ENCODE assay signal across 8 cellular contexts in genomic region chr16:4402439-4403132, GRCh38. TPM values are rescaled to one million over a fixed set of nuclear protein-coding genes. Genes with fewer than 3 reads are reported as not detected.
A peak's percentile ranks its signal among the peaks of the same experiment; 100 is the strongest.
DNase-seq lines count a peak whose midpoint lies in the region; ATAC-seq, FAIRE-seq and TF ChIP-seq lines count a peak whose summit lies in the region.

No MANE protein-coding gene starts in this region.

- 0 out of 3 replicates have a peak overlapping the region, but pooled peaks have one; percentile 28 for H3K4me3 ChIP-seq in A549

- H3K27ac ChIP-seq in A549 = peak overlapping the region; percentile 64 to 89
- H3K27ac ChIP-seq in VCaP = no peak overlapping the region; the same call in 1 of the 2 replicates

- DNase-seq in A549 (ENCODE audit: low read depth in 1 of 2, low spot score in 1 of 2) = peak; percentile 72 to 88
- DNase-seq in GM19238 (ENCODE audit: insufficient read length, low spot score) = peak; percentile 93
- DNase-seq in NCI-H2107 treated with DMSO at 0.1 percent for 48 hours (lab: John Stamatoyannopoulos, UW; ENCODE audit: unreplicated experiment) = peak; percentile 30
- peak; percentile 54 to 63 (median 61) for DNase-seq in immature natural killer cell
- peak; percentile 37 to 58 for DNase-seq in stimulated activated CD4-positive, alpha-beta T cell treated with anti-CD3 and anti-CD28 coated beads, Interleukin-15, amount 100 ng/mL, for 1 hour (ENCODE audit: low read depth in 1 of 2, low spot score in 1 of 2)

- POLR2A ChIA-PET in A549 (lab: Yijun Ruan, JAX) = interaction anchor here (0.6 to 1.3 kb wide), 7 partner anchors 12 to 131 kb away, joined by 3 to 13 read pairs (median 5); partner anchors contain the start of gene TFAP4

- ATAC-seq in A549 (peak; percentile 90 to 93), HG03039 (IDR thresholded peaks at IDR 0.05; ENCODE audit: unreplicated experiment) (no peak)

- H3K36me3 Mint-ChIP-seq in brain (peaks cover 35% of the 10 kb centered on the region), immature natural killer cell (peaks cover 13 to 25% (median 15%) of the 10 kb centered on the region in 3 donors)

- H3K27ac Mint-ChIP-seq in brain (peak overlapping the region in 2 of 5 experiments; percentile 28 to 73), immature natural killer cell (peak overlapping the region in 1 of 6 donors; percentile 35)

- no peak for FAIRE-seq in A549 (lab: Jason Lieb, UNC)

- TF ChIP-seq POLR2A in A549 (IDR thresholded peaks at IDR 0.05; ENCODE audit: low read length) = no peak

- TF ChIP-seq RAD21 in A549 (conservative IDR thresholded peaks at IDR 0.05 in 1 of 2, IDR thresholded peaks at IDR 0.05 in 1 of 2) = peak; percentile 93 to 99

- no peaks in the 10 kb centered on the region for H3K4me1 Mint-ChIP-seq in brain
- peaks cover 12 to 16% of the 10 kb centered on the region in 2 donors for H3K4me1 Mint-ChIP-seq in immature natural killer cell

- no peak for TF ChIP-seq EP300 in A549 (IDR thresholded peaks at IDR 0.05)

- H3K4me1 ChIP-seq in A549 = peaks cover 4% of the 10 kb centered on the region; the same call in 1 of the 3 replicates

- H3K4me3 Mint-ChIP-seq in brain (peak overlapping the region in 1 of 5 experiments; percentile 29), immature natural killer cell (no peak overlapping the region)

- CTCF ChIA-PET in A549 (lab: Yijun Ruan, JAX) = interaction anchor here (0.6 to 32.6 kb wide), 55 partner anchors 14 to 630 kb away, joined by 3 to 833 read pairs (median 5); partner anchors contain the start of genes CORO7, GLIS2, HMOX2 and NMRAL1

- H3K9me3 ChIP-seq in A549 = no peaks in the 10 kb centered on the region

- peak overlapping the region; percentile 79 for H3K4me2 ChIP-seq in A549

- H3K27me3 Mint-ChIP-seq in brain (peaks cover 3% of the 10 kb centered on the region), immature natural killer cell (ENCODE audit: low read depth in 3 of 3) (peaks cover 36 to 65% (median 42%) of the 10 kb centered on the region in 3 donors)

- WGBS in A549 (ENCODE audit: missing lambda C conversion rate) = 2% methylated on average over 4 of the region's 29 CpGs

- TF ChIP-seq CTCF in A549 (IDR thresholded peaks at IDR 0.05) (peak; percentile 99), VCaP (conservative IDR thresholded peaks at IDR 0.05) (peak; percentile 86), brain (conservative IDR thresholded peaks at IDR 0.05) (peak; percentile 97 to 99)

- H3K9me3 Mint-ChIP-seq in brain (no peaks in the 10 kb centered on the region), immature natural killer cell (peaks cover 0 to 2% (median 0%) of the 10 kb centered on the region in 6 donors)

TF ChIP-seq in A549, 52 proteins besides CTCF, POLR2A, EP300 and RAD21:
- peak; percentile 28; the same call in 1 of the 2 replicates for TF ChIP-seq HMGXB4 (CRISPR knock-in tag; IDR thresholded peaks at IDR 0.05; ENCODE audit: borderline replicate concordance)
- TF ChIP-seq SMC3 (IDR thresholded peaks at IDR 0.05) = peak; percentile 95
- peak; percentile 55; the same call in 1 of the 2 replicates for TF ChIP-seq MAX (IDR thresholded peaks at IDR 0.05)
- TF ChIP-seq EHMT2 (IDR thresholded peaks at IDR 0.05; ENCODE audit: low read depth) = no peak

RNA-seq across cellular contexts. Expression of gene CORO7, which starts 13.8 kb away (rescaled TPM):
- polyA plus RNA-seq in A549 (2011; rRNA removed) (5.7 and 6.0 TPM in 2 replicates), A549 (2017; fragmentation: RNase III; extraction: RNeasy Plus Mini Kit Qiagen cat#74134 plus additional on column Dnase treatment) (11.1 to 12.6 TPM (median 11.9 TPM) in 3 replicates), brain (ENCODE audit: insufficient read depth, low read depth, low replicate concordance) (87.6 TPM), immature natural killer cell (100 to 1,000 TPM in 1 of 3 donors, 10 to 100 TPM in 2; 37.6 to 112 (median 37.8) TPM)
- 13.3 and 15.4 TPM in 2 replicates for polyA plus RNA-seq in A549 (2012; cell fraction: cytosol; rRNA removed)
- 97.0 and 109 TPM in 2 replicates for polyA plus RNA-seq in A549 (2012; cell fraction: nucleus; rRNA removed)
- 19.1 and 19.6 TPM in 2 replicates for polyA minus RNA-seq in A549 (2011; rRNA and poly(A)+ RNA removed)

RNA-seq across cellular contexts. Expression of gene DNAJA3, which starts 23.1 kb away (rescaled TPM):
- polyA plus RNA-seq in A549 (2011; rRNA removed) (70.9 and 77.2 TPM in 2 replicates), A549 (2017; fragmentation: RNase III; extraction: RNeasy Plus Mini Kit Qiagen cat#74134 plus additional on column Dnase treatment) (64.6 to 71.6 TPM (median 66.0 TPM) in 3 replicates), brain (ENCODE audit: insufficient read depth, low read depth, low replicate concordance) (43.8 TPM), immature natural killer cell (10 to 100 TPM; 32.7 to 42.4 (median 38.7) TPM)
- polyA plus RNA-seq in A549 (2012; cell fraction: cytosol; rRNA removed) = 103 and 111 TPM in 2 replicates
- 109 and 116 TPM in 2 replicates for polyA plus RNA-seq in A549 (2012; cell fraction: nucleus; rRNA removed)
- polyA minus RNA-seq in A549 (2011; rRNA and poly(A)+ RNA removed) = 47.4 and 54.4 TPM in 2 replicates

RNA-seq across cellular contexts. Expression of gene VASN, which starts 30.9 kb away (rescaled TPM):
- polyA plus RNA-seq in A549 (2011; rRNA removed) (2.0 and 2.3 TPM in 2 replicates), A549 (2017; fragmentation: RNase III; extraction: RNeasy Plus Mini Kit Qiagen cat#74134 plus additional on column Dnase treatment) (4.0 to 4.7 TPM (median 4.2 TPM) in 3 replicates), brain (ENCODE audit: insufficient read depth, low read depth, low replicate concordance) (5.0 TPM), immature natural killer cell (under 1 TPM in 2 of 3 donors, not detected in 1; 0.07 to 0.20 TPM)
- polyA plus RNA-seq in A549 (2012; cell fraction: cytosol; rRNA removed) = 6.1 and 9.5 TPM in 2 replicates
- 14.0 and 32.6 TPM in 2 replicates for polyA plus RNA-seq in A549 (2012; cell fraction: nucleus; rRNA removed)
- polyA minus RNA-seq in A549 (2011; rRNA and poly(A)+ RNA removed) = 1.3 and 1.8 TPM in 2 replicates

RNA-seq across cellular contexts. Expression of gene PAM16, which starts 51.5 kb away (rescaled TPM):
- polyA plus RNA-seq in A549 (2011; rRNA removed) (42.5 and 55.1 TPM in 2 replicates), A549 (2017; fragmentation: RNase III; extraction: RNeasy Plus Mini Kit Qiagen cat#74134 plus additional on column Dnase treatment) (58.7 to 64.3 TPM (median 59.1 TPM) in 3 replicates), brain (ENCODE audit: insufficient read depth, low read depth, low replicate concordance) (64.4 TPM), immature natural killer cell (10 to 100 TPM; 32.9 to 61.6 (median 36.3) TPM)
- polyA plus RNA-seq in A549 (2012; cell fraction: cytosol; rRNA removed) = 169 and 194 TPM in 2 replicates
- 144 and 160 TPM in 2 replicates for polyA plus RNA-seq in A549 (2012; cell fraction: nucleus; rRNA removed)
- 9.2 and 9.3 TPM in 2 replicates for polyA minus RNA-seq in A549 (2011; rRNA and poly(A)+ RNA removed)

Comparison
In these comparisons a context has a peak if more than half of its experiments do, and no peak if none do; other contexts are left out.
1. DNase-seq: peak in every context shown above with its lines; median percentile 93 in GM19238; 80 in A549; 61 in immature natural killer cell; 48 in stimulated activated CD4-positive, alpha-beta T cell treated with anti-CD3 and anti-CD28 coated beads, Interleukin-15, amount 100 ng/mL, for 1 hour; 30 in NCI-H2107 treated with DMSO at 0.1 percent for 48 hours.